ENCODE assay signal across 1 cellular context in genomic region chr11:114496915-114497314, GRCh38.
TF ChIP-seq lines count a peak whose summit lies in the region.

No MANE protein-coding gene starts in this region.

TF ChIP-seq in K562, 482 proteins besides CTCF, POLR2A, EP300 and RAD21 (continued from another document):
- no peak for TF ChIP-seq SPI1 (IDR thresholded peaks at IDR 0.05; ENCODE audit: borderline replicate concordance, low read depth, low read length)
- TF ChIP-seq, protein P1, sequence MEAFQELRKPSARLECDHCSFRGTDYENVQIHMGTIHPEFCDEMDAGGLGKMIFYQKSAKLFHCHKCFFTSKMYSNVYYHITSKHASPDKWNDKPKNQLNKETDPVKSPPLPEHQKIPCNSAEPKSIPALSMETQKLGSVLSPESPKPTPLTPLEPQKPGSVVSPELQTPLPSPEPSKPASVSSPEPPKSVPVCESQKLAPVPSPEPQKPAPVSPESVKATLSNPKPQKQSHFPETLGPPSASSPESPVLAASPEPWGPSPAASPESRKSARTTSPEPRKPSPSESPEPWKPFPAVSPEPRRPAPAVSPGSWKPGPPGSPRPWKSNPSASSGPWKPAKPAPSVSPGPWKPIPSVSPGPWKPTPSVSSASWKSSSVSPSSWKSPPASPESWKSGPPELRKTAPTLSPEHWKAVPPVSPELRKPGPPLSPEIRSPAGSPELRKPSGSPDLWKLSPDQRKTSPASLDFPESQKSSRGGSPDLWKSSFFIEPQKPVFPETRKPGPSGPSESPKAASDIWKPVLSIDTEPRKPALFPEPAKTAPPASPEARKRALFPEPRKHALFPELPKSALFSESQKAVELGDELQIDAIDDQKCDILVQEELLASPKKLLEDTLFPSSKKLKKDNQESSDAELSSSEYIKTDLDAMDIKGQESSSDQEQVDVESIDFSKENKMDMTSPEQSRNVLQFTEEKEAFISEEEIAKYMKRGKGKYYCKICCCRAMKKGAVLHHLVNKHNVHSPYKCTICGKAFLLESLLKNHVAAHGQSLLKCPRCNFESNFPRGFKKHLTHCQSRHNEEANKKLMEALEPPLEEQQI (IDR thresholded peaks at IDR 0.05): no peak
